In the genomic region with DNA sequence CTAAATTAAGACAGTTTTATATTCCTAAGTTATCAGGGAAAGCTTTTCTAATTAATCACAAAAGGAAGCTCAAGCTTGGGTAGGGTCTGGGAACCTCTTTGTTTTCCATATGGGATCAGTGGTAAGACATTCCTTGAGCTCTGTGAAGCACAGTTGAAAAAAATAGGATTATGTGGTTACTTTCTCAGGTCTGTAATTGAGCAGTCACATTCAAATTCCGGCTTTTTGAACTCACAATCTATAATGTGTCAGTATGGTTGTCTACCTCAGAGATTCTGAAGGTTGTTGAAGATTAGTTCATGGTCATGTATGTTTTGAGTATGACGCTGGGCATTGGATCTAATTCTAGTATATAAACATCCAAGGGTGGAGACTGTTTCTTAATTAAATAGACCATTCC, we compare ENCODE assay signal across 18 cellular contexts.
A peak's percentile ranks its signal among the peaks of the same experiment; 100 is the strongest.
DNase-seq lines count a peak whose midpoint lies in the region; ATAC-seq and TF ChIP-seq lines count a peak whose summit lies in the region.
"Had no signal": no experiment of that assay in that cellular context is flagged by ENCODE, and none has a peak within 500 bp of the region (broad histone marks: within the 10 kb centered on the region; RNA-seq: fewer than 3 reads in every experiment).

No MANE protein-coding gene starts in this region.

- TF ChIP-seq CTCF in neural progenitor cell (IDR thresholded peaks at IDR 0.05): no peak
- TF ChIP-seq CTCF in stomach (IDR thresholded peaks at IDR 0.05): no peak

- H3K36me3 ChIP-seq in neural progenitor cell (no peaks in the 10 kb centered on the region), stomach (no peaks in the 10 kb centered on the region)
- H3K36me3 ChIP-seq: BLaER1, HAP-1 had no signal

- H4K20me1 ChIP-seq in neural progenitor cell (ENCODE audit: low read depth): peaks cover 4% of the 10 kb centered on the region
- H4K20me1 ChIP-seq: BLaER1 had no signal

- intact Hi-C loops in stomach (cut with DNase I; ENCODE audit: low total_unique reads): no loop called here

- H3K27ac Mint-ChIP-seq in neural progenitor cell: no peak overlapping the region
- H3K27ac Mint-ChIP-seq in activated CD4-positive, alpha-beta memory T cell treated with anti-CD3 and anti-CD28 coated beads, Interleukin-2, amount 10 ng/mL, durations not matched to agents 7 days and 5 days: no peak overlapping the region
- H3K27ac Mint-ChIP-seq: CD14-positive monocyte had no signal

- no peak for TF ChIP-seq EP300 in stomach (IDR thresholded peaks at IDR 0.05)

- H3K4me1 ChIP-seq in neural progenitor cell: peaks cover 8% of the 10 kb centered on the region
- H3K4me1 ChIP-seq in stomach: peaks cover 9 to 38% (median 21%) of the 10 kb centered on the region in 4 donors
- H3K4me1 ChIP-seq: BLaER1 had no signal

- peaks cover 2% of the 10 kb centered on the region for H3K36me3 Mint-ChIP-seq in neural progenitor cell
- peaks cover 3% of the 10 kb centered on the region for H3K36me3 Mint-ChIP-seq in activated CD4-positive, alpha-beta memory T cell treated with anti-CD3 and anti-CD28 coated beads, Interleukin-2, amount 10 ng/mL, durations not matched to agents 7 days and 5 days (ENCODE audit: low read depth)

- DNase-seq in astrocyte of the hippocampus (ENCODE audit: low read depth, low spot score) (peak; percentile 52), left lobe of liver (ENCODE audit: low spot score) (no peak), neural progenitor cell (ENCODE audit: low spot score) (peak; percentile 59), stomach (no peak), NCI-H526 treated with DMSO at 0.1 percent for 48 hours (lab: John Stamatoyannopoulos, UW) (no peak)
- DNase-seq in activated CD4-positive, alpha-beta memory T cell treated with anti-CD3 and anti-CD28 coated beads, Interleukin-2, amount 10 ng/mL, durations not matched to agents 7 days and 5 days: no peak
- DNase-seq: 8988T; CD4-positive, alpha-beta memory T cell; DMS79 treated with DMSO at 0.1 percent for 48 hours; GF-D8; GM23248; IMR-90 had no signal

- H3K4me3 Mint-ChIP-seq in neural progenitor cell: no peak overlapping the region
- no peak overlapping the region for H3K4me3 Mint-ChIP-seq in activated CD4-positive, alpha-beta memory T cell treated with anti-CD3 and anti-CD28 coated beads, Interleukin-2, amount 10 ng/mL, durations not matched to agents 7 days and 5 days
- H3K4me3 Mint-ChIP-seq: CD14-positive monocyte; CD4-positive, alpha-beta memory T cell had no signal

- no peak overlapping the region for H3K4me3 ChIP-seq in neural progenitor cell
- H3K4me3 ChIP-seq in stomach: no peak overlapping the region
- H3K4me3 ChIP-seq: BLaER1, GM23248, HAP-1 had no signal

- ATAC-seq in left lobe of liver (peak; percentile 28), GM19455 (IDR thresholded peaks at IDR 0.05; ENCODE audit: unreplicated experiment) (no peak), HG03108 (IDR thresholded peaks at IDR 0.05; ENCODE audit: unreplicated experiment) (no peak)

- H3K4me1 Mint-ChIP-seq in neural progenitor cell: peaks cover 5% of the 10 kb centered on the region
- peaks cover 7% of the 10 kb centered on the region for H3K4me1 Mint-ChIP-seq in activated CD4-positive, alpha-beta memory T cell treated with anti-CD3 and anti-CD28 coated beads, Interleukin-2, amount 10 ng/mL, durations not matched to agents 7 days and 5 days

- H3K27ac ChIP-seq in neural progenitor cell (no peak overlapping the region), stomach (peak overlapping the region in 3 of 5 donors; percentile 6 to 48 (median 9))
- H3K27ac ChIP-seq: BLaER1, GM23248, HL-60 had no signal

- no peak overlapping the region for H3K9ac ChIP-seq in neural progenitor cell
- H3K9ac ChIP-seq: BLaER1, GM23248 had no signal

- H3K9me3 ChIP-seq in neural progenitor cell (ENCODE audit: low read depth) (no peaks in the 10 kb centered on the region), stomach (no peaks in the 10 kb centered on the region)
- H3K9me3 ChIP-seq: HAP-1 had no signal

- H3K27me3 ChIP-seq in neural progenitor cell (no peaks in the 10 kb centered on the region), stomach (no peaks in the 10 kb centered on the region)
- H3K27me3 ChIP-seq: BLaER1 had no signal

- no peaks in the 10 kb centered on the region for H3K27me3 Mint-ChIP-seq in neural progenitor cell (ENCODE audit: insufficient read depth, low read depth)
- no peaks in the 10 kb centered on the region for H3K27me3 Mint-ChIP-seq in activated CD4-positive, alpha-beta memory T cell treated with anti-CD3 and anti-CD28 coated beads, Interleukin-2, amount 10 ng/mL, durations not matched to agents 7 days and 5 days
- H3K27me3 Mint-ChIP-seq: CD4-positive, alpha-beta memory T cell had no signal

- H3K4me2 ChIP-seq in neural progenitor cell: no peak overlapping the region
- H3K4me2 ChIP-seq: BLaER1 had no signal

- no peaks in the 10 kb centered on the region for H3K79me2 ChIP-seq in neural progenitor cell (ENCODE audit: low read depth)

- H3F3A ChIP-seq in neural progenitor cell (ENCODE audit: low read depth): no peaks in the 10 kb centered on the region

- TF ChIP-seq POLR2A in stomach (IDR thresholded peaks at IDR 0.05): no peak

- POLR2A ChIA-PET in activated CD4-positive, alpha-beta memory T cell treated with anti-CD3 and anti-CD28 coated beads, Interleukin-2, amount 10 ng/mL, durations not matched to agents 7 days and 5 days (lab: Charles Lee): no interaction called here

- no peaks in the 10 kb centered on the region for H3K9me3 Mint-ChIP-seq in neural progenitor cell
- no peaks in the 10 kb centered on the region for H3K9me3 Mint-ChIP-seq in activated CD4-positive, alpha-beta memory T cell treated with anti-CD3 and anti-CD28 coated beads, Interleukin-2, amount 10 ng/mL, durations not matched to agents 7 days and 5 days
- H3K9me3 Mint-ChIP-seq: CD4-positive, alpha-beta memory T cell had no signal

- CTCF ChIA-PET in activated CD4-positive, alpha-beta memory T cell treated with anti-CD3 and anti-CD28 coated beads, Interleukin-2, amount 10 ng/mL, durations not matched to agents 7 days and 5 days (lab: Charles Lee): no interaction called here

- no peak overlapping the region for H2AFZ ChIP-seq in neural progenitor cell (replicated peaks)
- H2AFZ ChIP-seq: GM23248 had no signal

- 25 to 67% (median 53%) methylated on average over 2 of the region's 2 CpGs for WGBS in stomach, 5 donors

Comparison
In these comparisons a context has a peak if more than half of its experiments do, and no peak if none do; other contexts are left out.
1. DNase-seq: peak in astrocyte of the hippocampus (single experiment) and neural progenitor cell (single experiment); none in left lobe of liver (single experiment), stomach (single experiment), NCI-H526 treated with DMSO at 0.1 percent for 48 hours (single experiment) and activated CD4-positive, alpha-beta memory T cell treated with anti-CD3 and anti-CD28 coated beads, Interleukin-2, amount 10 ng/mL, durations not matched to agents 7 days and 5 days (single experiment).